In genomic region chr1:81259620-81260411, GRCh38 we compare ENCODE assay signal across 24 cellular contexts.
"Had no signal": no experiment of that assay in that cellular context is flagged by ENCODE, and none has a peak within 500 bp of the region (broad histone marks: within the 10 kb centered on the region; RNA-seq: fewer than 3 reads in every experiment).

No MANE protein-coding gene starts in this region.

- H3K36me3 ChIP-seq: esophagus muscularis mucosa, gastroesophageal sphincter, heart left ventricle, lower lobe of right lung, neural progenitor cell, right atrium auricular region, sigmoid colon, stomach, tibial artery had no signal

- FAIRE-seq: endothelial cell of umbilical vein had no signal

- DNase-seq: dermis blood vessel endothelial cell; effector memory CD4-positive, alpha-beta T cell; foreskin keratinocyte; heart left ventricle; left ventricle myocardium superior; lower lobe of right lung; mucosa of descending colon; naive thymus-derived CD4-positive, alpha-beta T cell; sigmoid colon; stimulated activated CD4-positive, alpha-beta T cell treated with anti-CD3 and anti-CD28 coated beads, Interleukin-15, amount 100 ng/mL, for 24 hours; stimulated activated CD4-positive, alpha-beta T cell treated with anti-CD3 and anti-CD28 coated beads, Interleukin-2, amount 100 ng/mL, for 48 hours; stimulated activated naive CD4-positive, alpha-beta T cell; stomach; testis; tibial artery had no signal

- H3K9me3 ChIP-seq: esophagus muscularis mucosa, gastroesophageal sphincter, heart left ventricle, lower lobe of right lung, mucosa of descending colon, right atrium auricular region, sigmoid colon, stomach, testis, tibial artery had no signal

- H3K4me1 ChIP-seq: esophagus muscularis mucosa, foreskin keratinocyte, gastroesophageal sphincter, heart left ventricle, lower lobe of right lung, neural progenitor cell, parathyroid adenoma, sigmoid colon, stomach, testis, tibial artery had no signal

- H3K4me3 ChIP-seq: coronary artery, esophagus muscularis mucosa, gastroesophageal sphincter, heart left ventricle, hepatocyte, lower lobe of right lung, mucosa of descending colon, neural progenitor cell, right atrium auricular region, sigmoid colon, skin epidermis, stomach, testis, tibial artery had no signal

- H3K9ac ChIP-seq: neural progenitor cell, parathyroid adenoma had no signal

- H3K27me3 ChIP-seq: esophagus muscularis mucosa, foreskin keratinocyte, gastroesophageal sphincter, heart left ventricle, hepatocyte, neural progenitor cell, right atrium auricular region, sigmoid colon, stomach, testis, tibial artery had no signal
